1 cellular context compared by ENCODE assay signal in the genomic region with DNA sequence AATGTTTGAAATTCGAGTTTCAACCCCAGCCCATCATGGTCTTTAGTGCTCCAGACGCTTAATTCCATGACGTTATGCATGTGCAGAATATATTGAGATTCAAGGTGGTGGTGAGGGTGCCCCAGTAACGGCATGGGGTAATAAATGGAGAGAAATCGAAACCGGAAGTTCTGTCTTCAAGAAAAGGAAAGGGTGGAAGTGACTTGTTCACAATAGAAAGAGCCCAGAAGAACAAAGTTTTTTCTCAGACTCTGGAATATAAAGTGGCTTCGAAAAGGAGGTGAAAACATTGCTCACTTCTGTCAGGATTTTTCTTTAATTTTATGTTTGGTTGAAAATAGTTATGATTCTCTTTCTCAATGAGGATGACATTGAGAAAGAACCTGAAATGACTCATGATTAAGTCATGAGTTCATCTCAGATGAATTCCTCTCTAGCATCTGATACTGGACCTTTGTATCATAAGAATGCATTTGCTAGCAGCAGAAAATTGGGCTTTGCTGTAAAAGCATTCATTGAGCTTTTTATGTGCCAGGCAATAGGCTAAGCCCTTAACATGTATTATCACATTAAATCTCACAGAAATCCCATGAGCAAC.
TF ChIP-seq lines count a peak whose summit lies in the region.

No MANE protein-coding gene starts in this region.

TF ChIP-seq in A549, 52 proteins besides CTCF, POLR2A, EP300 and RAD21 (continued from another document):
- no peak for TF ChIP-seq ATOH8 (CRISPR knock-in tag; IDR thresholded peaks at IDR 0.05; ENCODE audit: low read depth)
- TF ChIP-seq HOXB5 (CRISPR knock-in tag; IDR thresholded peaks at IDR 0.05), result 0 out of 2 replicates have a peak, but pooled peaks have one; percentile 44
- TF ChIP-seq RFX5 (IDR thresholded peaks at IDR 0.05), result no peak
- no peak for TF ChIP-seq RNF2 (IDR thresholded peaks at IDR 0.05; ENCODE audit: borderline replicate concordance, low read depth)
- TF ChIP-seq POLR2AphosphoS2 (conservative IDR thresholded peaks at IDR 0.05; ENCODE audit: low read length), result no peak
- TF ChIP-seq FOSL2 (IDR thresholded peaks at IDR 0.05), result peak; percentile 88
- TF ChIP-seq FOSL2 (CRISPR knock-in tag; IDR thresholded peaks at IDR 0.05), result peak; percentile 95
- no peak for TF ChIP-seq HEYL (CRISPR knock-in tag; IDR thresholded peaks at IDR 0.05)
- TF ChIP-seq CEBPB (IDR thresholded peaks at IDR 0.05), result peak; percentile 79 to 84
- no peak for TF ChIP-seq KDM5A (IDR thresholded peaks at IDR 0.05)
- no peak; a peak in 1 of 5 replicates for TF ChIP-seq JUN (IDR thresholded peaks at IDR 0.05)
- TF ChIP-seq, protein P1, sequence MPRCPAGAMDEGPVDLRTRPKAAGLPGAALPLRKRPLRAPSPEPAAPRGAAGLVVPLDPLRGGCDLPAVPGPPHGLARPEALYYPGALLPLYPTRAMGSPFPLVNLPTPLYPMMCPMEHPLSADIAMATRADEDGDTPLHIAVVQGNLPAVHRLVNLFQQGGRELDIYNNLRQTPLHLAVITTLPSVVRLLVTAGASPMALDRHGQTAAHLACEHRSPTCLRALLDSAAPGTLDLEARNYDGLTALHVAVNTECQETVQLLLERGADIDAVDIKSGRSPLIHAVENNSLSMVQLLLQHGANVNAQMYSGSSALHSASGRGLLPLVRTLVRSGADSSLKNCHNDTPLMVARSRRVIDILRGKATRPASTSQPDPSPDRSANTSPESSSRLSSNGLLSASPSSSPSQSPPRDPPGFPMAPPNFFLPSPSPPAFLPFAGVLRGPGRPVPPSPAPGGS (IDR thresholded peaks at IDR 0.05), result no peak
- no peak for TF ChIP-seq PHF8 (IDR thresholded peaks at IDR 0.05; ENCODE audit: borderline replicate concordance, low read depth)
- no peak for TF ChIP-seq ESRRA (IDR thresholded peaks at IDR 0.05; ENCODE audit: borderline replicate concordance, low read length)
- TF ChIP-seq, protein P2, sequence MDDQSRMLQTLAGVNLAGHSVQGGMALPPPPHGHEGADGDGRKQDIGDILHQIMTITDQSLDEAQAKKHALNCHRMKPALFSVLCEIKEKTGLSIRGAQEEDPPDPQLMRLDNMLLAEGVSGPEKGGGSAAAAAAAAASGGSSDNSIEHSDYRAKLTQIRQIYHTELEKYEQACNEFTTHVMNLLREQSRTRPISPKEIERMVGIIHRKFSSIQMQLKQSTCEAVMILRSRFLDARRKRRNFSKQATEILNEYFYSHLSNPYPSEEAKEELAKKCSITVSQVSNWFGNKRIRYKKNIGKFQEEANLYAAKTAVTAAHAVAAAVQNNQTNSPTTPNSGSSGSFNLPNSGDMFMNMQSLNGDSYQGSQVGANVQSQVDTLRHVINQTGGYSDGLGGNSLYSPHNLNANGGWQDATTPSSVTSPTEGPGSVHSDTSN (IDR thresholded peaks at IDR 0.05), result no peak
- TF ChIP-seq RCOR1 (IDR thresholded peaks at IDR 0.05; ENCODE audit: low read depth, low read length), result no peak
- TF ChIP-seq JUNB (IDR thresholded peaks at IDR 0.05), result peak; percentile 82
